Comparison of ENCODE assay signal across 17 cellular contexts in the genomic region with DNA sequence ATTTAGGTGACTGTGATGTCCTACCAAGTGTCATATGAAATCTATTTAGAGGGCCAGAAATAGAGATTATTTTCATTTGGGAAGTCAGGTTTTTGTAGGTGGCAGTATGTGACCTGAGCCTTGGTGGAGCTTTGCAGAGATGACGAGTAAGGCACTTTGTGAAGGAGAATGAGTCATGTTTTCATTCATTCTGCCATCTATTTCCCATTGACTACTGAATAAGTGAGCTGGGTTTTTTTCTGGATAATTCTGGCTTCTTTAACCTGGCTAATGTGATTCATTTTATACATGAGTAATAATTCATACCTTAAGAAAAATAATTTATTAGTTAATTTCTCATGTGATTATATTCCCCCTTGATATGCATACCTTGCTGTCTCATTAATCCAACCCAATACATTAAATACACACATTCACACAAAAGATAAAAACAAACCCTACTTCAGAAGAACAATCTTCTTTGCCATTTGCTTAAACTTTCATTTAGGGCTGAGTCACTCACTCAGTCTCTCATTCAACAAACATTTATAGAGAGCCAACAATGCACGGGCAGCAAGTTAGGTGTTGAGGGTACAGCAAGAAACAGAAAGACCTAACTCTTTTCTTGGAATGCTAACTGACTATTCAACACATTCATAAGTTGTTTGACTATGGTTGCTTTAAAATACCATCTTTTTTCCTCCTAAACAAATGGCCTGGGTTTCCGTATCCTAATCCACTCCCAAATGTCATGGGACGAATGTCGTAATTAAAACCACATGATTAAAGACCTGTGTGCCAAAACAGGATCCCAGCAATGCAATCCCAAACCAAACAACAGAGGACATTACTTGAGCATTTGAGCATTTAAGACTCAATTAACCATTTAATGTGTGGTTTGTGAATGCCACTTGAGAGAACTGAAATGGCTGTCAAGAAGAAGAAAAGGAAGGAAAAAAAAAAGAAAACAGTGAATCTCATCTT.
DNase-seq lines count a peak whose midpoint lies in the region; ATAC-seq and TF ChIP-seq lines count a peak whose summit lies in the region.
"Had no signal": no experiment of that assay in that cellular context is flagged by ENCODE, and none has a peak within 500 bp of the region (broad histone marks: within the 10 kb centered on the region; RNA-seq: fewer than 3 reads in every experiment).

No MANE protein-coding gene starts in this region.

- H3K4me3 ChIP-seq in IMR-90 (ENCODE audit: insufficient read depth, low read depth, low read length) (no peak overlapping the region), choroid plexus epithelial cell (ENCODE audit: low read depth, low read length) (no peak overlapping the region)
- H3K4me3 ChIP-seq: left lung had no signal

- no peaks in the 10 kb centered on the region for H3K27me3 Mint-ChIP-seq in Calu3 (ENCODE audit: unreplicated experiment)
- H3K27me3 Mint-ChIP-seq: activated CD8-positive, alpha-beta T cell treated with anti-CD3 and anti-CD28 coated beads for 36 hours; activated naive CD8-positive, alpha-beta T cell treated with anti-CD3 and anti-CD28 coated beads, Interleukin-2, amount 50 U/mL, for 24 hours; B cell had no signal

- no peaks in the 10 kb centered on the region for H3K9me3 Mint-ChIP-seq in Calu3 (ENCODE audit: low read depth, unreplicated experiment)
- H3K9me3 Mint-ChIP-seq: activated CD8-positive, alpha-beta T cell treated with anti-CD3 and anti-CD28 coated beads for 36 hours; activated naive CD8-positive, alpha-beta T cell treated with anti-CD3 and anti-CD28 coated beads, Interleukin-2, amount 50 U/mL, for 24 hours had no signal

- no peaks in the 10 kb centered on the region for H4K20me1 ChIP-seq in IMR-90 (ENCODE audit: insufficient read depth, low read length)

- no peak overlapping the region for H2AK5ac ChIP-seq in IMR-90 (ENCODE audit: low read depth, low read length)

- no peak overlapping the region for H3K18ac ChIP-seq in IMR-90 (ENCODE audit: low read depth, low read length)

- no peak for TF ChIP-seq CTCF in Calu3 (IDR thresholded peaks at IDR 0.05; ENCODE audit: unreplicated experiment)
- TF ChIP-seq CTCF in IMR-90 (conservative IDR thresholded peaks at IDR 0.05; ENCODE audit: low read depth, low read length): no peak
- no peak for TF ChIP-seq CTCF in choroid plexus epithelial cell (conservative IDR thresholded peaks at IDR 0.05; ENCODE audit: low read depth, low read length)

- no peak overlapping the region for H3K27ac ChIP-seq in IMR-90 (ENCODE audit: insufficient read depth, low read length)
- H3K27ac ChIP-seq: left lung, VCaP had no signal

- no peak for ATAC-seq in IMR-90 (ENCODE audit: low read depth)
- no peak for ATAC-seq in left colon
- ATAC-seq in HG03442 (IDR thresholded peaks at IDR 0.05; ENCODE audit: unreplicated experiment): no peak
- ATAC-seq: activated CD8-positive, alpha-beta T cell treated with anti-CD3 and anti-CD28 coated beads for 36 hours; activated naive CD8-positive, alpha-beta T cell treated with anti-CD3 and anti-CD28 coated beads, Interleukin-2, amount 50 U/mL, for 24 hours; left lung had no signal

- no CpG with 5 or more reads among the region's 5 CpGs for WGBS in IMR-90 (ENCODE audit: extremely low coverage in 2 of 2, insufficient read length in 1 of 2), 2 experiments

- CTCF ChIA-PET in Calu3 (lab: Charles Lee): no interaction called here
- CTCF ChIA-PET in IMR-90 (lab: Yijun Ruan, JAX): no interaction called here
- CTCF ChIA-PET in HEK293T (lab: Yijun Ruan, JAX): no interaction called here

- TF ChIP-seq POLR2A in IMR-90 (IDR thresholded peaks at IDR 0.05; ENCODE audit: low read depth, low read length): no peak

- no peak overlapping the region for H3K56ac ChIP-seq in IMR-90 (ENCODE audit: extremely low read depth, insufficient read depth, low read length)

- dilution Hi-C loops in IMR-90 (cut with HindIII; ENCODE audit: low sequenced_read_pairs, unreplicated experiment): no loop called here

- intact Hi-C loops in Calu3 (cut with micrococcal nuclease; ENCODE audit: unreplicated experiment): no loop called here
- intact Hi-C loops in IMR-90 (cut with micrococcal nuclease): no loop called here
- intact Hi-C loops in left colon (cut with DNase I, micrococcal nuclease): no loop called here

- H3K4ac ChIP-seq in IMR-90 (ENCODE audit: low read depth, low read length): no peak overlapping the region

- in situ Hi-C loops in IMR-90 (cut with MboI; ENCODE audit: low sequenced_read_pairs): no loop called here

- no TSS peak for BruUV-seq in Calu3 (replicated peaks; lab: Mats Ljungman, UMichigan)
- BruUV-seq in IMR-90 (replicated peaks; lab: Mats Ljungman, UMichigan): no TSS peak

- DNase-seq in Calu3 (no peak), IMR-90 (peak; percentile 48), choroid plexus epithelial cell (ENCODE audit: low read depth) (peak; percentile 14), kidney tubule cell (ENCODE audit: low spot score) (peak; percentile 52), left colon (no peak), HEK293T (ENCODE audit: extremely low spot score) (no peak), cortex of kidney (lab: John Stamatoyannopoulos, UW) (no peak)
- DNase-seq: activated CD8-positive, alpha-beta T cell treated with anti-CD3 and anti-CD28 coated beads for 36 hours; activated naive CD8-positive, alpha-beta T cell treated with anti-CD3 and anti-CD28 coated beads, Interleukin-2, amount 50 U/mL, for 24 hours; H7; hypothalamus; left lung; NCI-H2081 treated with DMSO at 0.1 percent for 48 hours; NCI-H526 treated with DMSO at 0.1 percent for 48 hours had no signal

- peaks cover 6% of the 10 kb centered on the region for H3K36me3 Mint-ChIP-seq in Calu3 (ENCODE audit: insufficient read depth, unreplicated experiment)

- H3K4me1 Mint-ChIP-seq in Calu3 (ENCODE audit: low read depth, unreplicated experiment): no peaks in the 10 kb centered on the region
- H3K4me1 Mint-ChIP-seq: activated naive CD8-positive, alpha-beta T cell treated with anti-CD3 and anti-CD28 coated beads, Interleukin-2, amount 50 U/mL, for 24 hours; B cell had no signal

- H2BK15ac ChIP-seq in IMR-90 (ENCODE audit: low read depth, low read length): no peak overlapping the region

- POLR2A ChIA-PET in IMR-90 (lab: Charles Lee; ENCODE audit: unreplicated experiment) (no interaction called here), HEK293T (lab: Yijun Ruan, JAX) (no interaction called here)

- H4K8ac ChIP-seq in IMR-90 (ENCODE audit: low read depth in 2 of 2, low read length in 2 of 2): 0 out of 4 replicates have a peak overlapping the region, but pooled peaks of 1 of the 2 experiments have one; percentile 43

- no peaks in the 10 kb centered on the region for H3K27me3 ChIP-seq in IMR-90 (ENCODE audit: control insufficient read depth, insufficient read depth, low read length)
- H3K27me3 ChIP-seq: left lung had no signal

- H3K14ac ChIP-seq in IMR-90 (replicated peaks; ENCODE audit: low read depth, low read length): 0 out of 2 replicates have a peak overlapping the region, but pooled peaks have one; percentile 42

- H2AFZ ChIP-seq in IMR-90 (replicated peaks; ENCODE audit: low read length, poor library complexity): no peak overlapping the region

- TF ChIP-seq RAD21 in IMR-90 (IDR thresholded peaks at IDR 0.05; ENCODE audit: low read length): no peak

- peaks cover 9% of the 10 kb centered on the region; the same call in 1 of the 2 replicates for H3K36me3 ChIP-seq in IMR-90 (ENCODE audit: control insufficient read depth, insufficient read depth, low read length)

- H3K9me3 ChIP-seq in IMR-90 (ENCODE audit: control insufficient read depth, insufficient read depth, low read length): no peaks in the 10 kb centered on the region
- H3K9me3 ChIP-seq: left lung had no signal

- H3K79me1 ChIP-seq in IMR-90 (ENCODE audit: low read depth in 1 of 2, low read length in 2 of 2): peaks cover 14 to 33% of the 10 kb centered on the region in 2 experiments

- H3K27ac Mint-ChIP-seq in Calu3 (ENCODE audit: unreplicated experiment): peak overlapping the region; percentile 24
- H3K27ac Mint-ChIP-seq: activated CD8-positive, alpha-beta T cell treated with anti-CD3 and anti-CD28 coated beads for 36 hours; activated naive CD8-positive, alpha-beta T cell treated with anti-CD3 and anti-CD28 coated beads, Interleukin-2, amount 50 U/mL, for 24 hours; B cell had no signal

- no peak overlapping the region for H3K23ac ChIP-seq in IMR-90 (ENCODE audit: low read depth, low read length)

- peaks cover 6% of the 10 kb centered on the region; the same call in 1 of the 2 replicates for H3K9me1 ChIP-seq in IMR-90 (ENCODE audit: insufficient read depth, low read length)

- H3K4me2 ChIP-seq in IMR-90 (ENCODE audit: low read depth, low read length): no peak overlapping the region

- no peak overlapping the region for H3K9ac ChIP-seq in IMR-90 (ENCODE audit: low read depth, low read length)

- no peak overlapping the region for H2BK5ac ChIP-seq in IMR-90 (ENCODE audit: low read depth, low read length, poor library complexity, severe bottlenecking)

- no peak overlapping the region for H4K5ac ChIP-seq in IMR-90 (ENCODE audit: low read depth, low read length)

- H3K4me1 ChIP-seq in IMR-90 (ENCODE audit: control insufficient read depth, insufficient read depth, low read length): peaks cover 3% of the 10 kb centered on the region; the same call in 1 of the 2 replicates
- H3K4me1 ChIP-seq: left lung had no signal

- no peak overlapping the region for H2BK20ac ChIP-seq in IMR-90 (ENCODE audit: low read depth, low read length)

- no peak overlapping the region for H2BK120ac ChIP-seq in IMR-90 (ENCODE audit: low read depth, low read length)

- H2AK9ac ChIP-seq in IMR-90 (replicated peaks; ENCODE audit: low read depth, low read length, poor library complexity): no peak overlapping the region

- no peak overlapping the region for H3K4me3 Mint-ChIP-seq in Calu3 (ENCODE audit: low read depth, unreplicated experiment)
- H3K4me3 Mint-ChIP-seq: activated CD8-positive, alpha-beta T cell treated with anti-CD3 and anti-CD28 coated beads for 36 hours; activated naive CD8-positive, alpha-beta T cell treated with anti-CD3 and anti-CD28 coated beads, Interleukin-2, amount 50 U/mL, for 24 hours; B cell had no signal

- H4K91ac ChIP-seq in IMR-90 (ENCODE audit: insufficient read depth, low read depth, low read length): no peak overlapping the region

TF ChIP-seq in IMR-90, 13 proteins besides CTCF, POLR2A, EP300 and RAD21:
- no peak for TF ChIP-seq RFX5 (IDR thresholded peaks at IDR 0.05; ENCODE audit: low read depth, low read length)
- no peak for TF ChIP-seq FOS (IDR thresholded peaks at IDR 0.05; ENCODE audit: low read depth, low read length)
- TF ChIP-seq MXI1 (IDR thresholded peaks at IDR 0.05; ENCODE audit: borderline replicate concordance, low read depth, low read length): no peak

TF ChIP-seq in HEK293T, 16 proteins besides CTCF, POLR2A, EP300 and RAD21 (continues in another document):
- TF ChIP-seq ARNT (IDR thresholded peaks at IDR 0.05) (no peak), L3MBTL2 (conservative IDR thresholded peaks at IDR 0.05) (no peak), SUZ12 (IDR thresholded peaks at IDR 0.05) (no peak), NFRKB (IDR thresholded peaks at IDR 0.05) (no peak), ELF4 (IDR thresholded peaks at IDR 0.05) (no peak), FOXA1 (IDR thresholded peaks at IDR 0.05) (no peak), FOXM1 (IDR thresholded peaks at IDR 0.05; ENCODE audit: borderline replicate concordance) (no peak), BHLHE40 (IDR thresholded peaks at IDR 0.05; ENCODE audit: borderline replicate concordance) (no peak), FOXK2 (IDR thresholded peaks at IDR 0.05) (no peak)

Comparison
In these comparisons a context has a peak if more than half of its experiments do, and no peak if none do; other contexts are left out.
1. DNase-seq: peak in IMR-90 (single experiment), choroid plexus epithelial cell (single experiment) and kidney tubule cell (single experiment); none in Calu3 (single experiment), left colon (0 of 2), HEK293T (single experiment) and cortex of kidney (single experiment).